ENCODE assay signal across 8 cellular contexts in genomic region chr11:77821349-77821851, GRCh38. TPM values are rescaled to one million over a fixed set of nuclear protein-coding genes. Genes with fewer than 3 reads are reported as not detected.
A peak's percentile ranks its signal among the peaks of the same experiment; 100 is the strongest.
DNase-seq lines count a peak whose midpoint lies in the region; ATAC-seq and TF ChIP-seq lines count a peak whose summit lies in the region.

No MANE protein-coding gene starts in this region.

- no peaks in the 10 kb centered on the region for H3K27me3 ChIP-seq in SU-DHL-6 (ENCODE audit: low read length)
- H3K27me3 ChIP-seq in left lung = no peaks in the 10 kb centered on the region

- H3K9me2 ChIP-seq in SU-DHL-6 (replicated peaks; ENCODE audit: insufficient read depth, low read length) = no peaks in the 10 kb centered on the region

- H3K27ac ChIP-seq in SU-DHL-6 (ENCODE audit: low read depth, low read length) (no peak overlapping the region), left lung (peak overlapping the region; percentile 77 to 96)

- H3K4me3 Mint-ChIP-seq in chondrocyte (ENCODE audit: unreplicated experiment) = peak overlapping the region; percentile 99
- peak overlapping the region; percentile 96 to 100 for H3K4me3 Mint-ChIP-seq in stimulated activated naive B cell treated with anti-CD40 and anti-IgM and Interleukin-4, amounts not matched to agents 10 μg/mL and 1 μg/mL and 100 μg/mL, for 72 hours

- peak overlapping the region; percentile 88 for H3K4me2 ChIP-seq in SU-DHL-6 (ENCODE audit: low read depth, low read length, poor library complexity, severe bottlenecking)

- no peaks in the 10 kb centered on the region for H3K27me3 Mint-ChIP-seq in chondrocyte (ENCODE audit: low read depth)
- H3K27me3 Mint-ChIP-seq in stimulated activated naive B cell treated with anti-CD40 and anti-IgM and Interleukin-4, amounts not matched to agents 10 μg/mL and 1 μg/mL and 100 μg/mL, for 72 hours = no peaks in the 10 kb centered on the region

- H2AFZ ChIP-seq in SU-DHL-6 (ENCODE audit: low read depth, low read length, severe bottlenecking) = peak overlapping the region; percentile 64

- H3K79me2 ChIP-seq in SU-DHL-6 (ENCODE audit: insufficient read depth, low read length) = peaks cover 39% of the 10 kb centered on the region

- H3K4me1 ChIP-seq in left lung = peaks cover 11 to 44% of the 10 kb centered on the region in 2 donors

- intact Hi-C loops in left lung (cut with DNase I) = no loop called here

- H3K9me3 Mint-ChIP-seq in chondrocyte (ENCODE audit: low read depth) = no peaks in the 10 kb centered on the region
- no peaks in the 10 kb centered on the region for H3K9me3 Mint-ChIP-seq in stimulated activated naive B cell treated with anti-CD40 and anti-IgM and Interleukin-4, amounts not matched to agents 10 μg/mL and 1 μg/mL and 100 μg/mL, for 72 hours

- peak overlapping the region; percentile 98 for H3K9ac ChIP-seq in SU-DHL-6 (ENCODE audit: low read length)

- peak; percentile 3 for ATAC-seq in left lung
- ATAC-seq in stimulated activated naive B cell treated with anti-CD40 and anti-IgM and Interleukin-4, amounts not matched to agents 10 μg/mL and 1 μg/mL and 100 μg/mL, for 72 hours (replicated peaks) = no peak

- peaks cover 6% of the 10 kb centered on the region; the same call in 1 of the 2 replicates for H3K36me3 ChIP-seq in SU-DHL-6 (ENCODE audit: low read length)
- no peaks in the 10 kb centered on the region for H3K36me3 ChIP-seq in left lung

- peaks cover 17% of the 10 kb centered on the region for H4K20me1 ChIP-seq in SU-DHL-6 (ENCODE audit: low read depth, low read length)

- H3K4me3 ChIP-seq in SU-DHL-6 (ENCODE audit: insufficient read depth, low read length, poor library complexity, severe bottlenecking) (peak overlapping the region; percentile 95), left lung (peak overlapping the region; percentile 84 to 100)

- H3K36me3 Mint-ChIP-seq in chondrocyte (ENCODE audit: low read depth) = peaks cover 2% of the 10 kb centered on the region
- H3K36me3 Mint-ChIP-seq in stimulated activated naive B cell treated with anti-CD40 and anti-IgM and Interleukin-4, amounts not matched to agents 10 μg/mL and 1 μg/mL and 100 μg/mL, for 72 hours = peaks cover 4 to 5% of the 10 kb centered on the region in 2 donors

- H3F3A ChIP-seq in SU-DHL-6 (ENCODE audit: insufficient read depth) = peaks cover 3% of the 10 kb centered on the region; the same call in 1 of the 2 replicates

- peak; percentile 17 for DNase-seq in activated gamma-delta T cell treated with Interleukin-2 at 50 U/mL for 16 hours
- no peak for DNase-seq in activated gamma-delta T cell (lab: John Stamatoyannopoulos, UW)
- no peak for DNase-seq in chondrocyte (ENCODE audit: low spot score)
- DNase-seq in left lung = peak in 1 of 2 donors; percentile 37
- no peak for DNase-seq in stimulated activated naive B cell treated with anti-CD40 and anti-IgM and Interleukin-4, amounts not matched to agents 10 μg/mL and 1 μg/mL and 100 μg/mL, for 72 hours
- DNase-seq in SKM-1 treated with dmso at 0.1 percent for 144 hours (lab: John Stamatoyannopoulos, UW; ENCODE audit: unreplicated experiment) = no peak
- DNase-seq in T1000 (lab: John Stamatoyannopoulos, UW) = no peak

- H3K9me3 ChIP-seq in SU-DHL-6 (ENCODE audit: insufficient read depth, low read length) (no peaks in the 10 kb centered on the region), left lung (no peaks in the 10 kb centered on the region)

- H3K4me1 Mint-ChIP-seq in chondrocyte (ENCODE audit: low read depth) = peaks cover 50% of the 10 kb centered on the region
- peaks cover 10 to 25% of the 10 kb centered on the region in 2 donors for H3K4me1 Mint-ChIP-seq in stimulated activated naive B cell treated with anti-CD40 and anti-IgM and Interleukin-4, amounts not matched to agents 10 μg/mL and 1 μg/mL and 100 μg/mL, for 72 hours

- peak overlapping the region; percentile 97 for H3K27ac Mint-ChIP-seq in chondrocyte (ENCODE audit: unreplicated experiment)
- peak overlapping the region; percentile 99 for H3K27ac Mint-ChIP-seq in stimulated activated naive B cell treated with anti-CD40 and anti-IgM and Interleukin-4, amounts not matched to agents 10 μg/mL and 1 μg/mL and 100 μg/mL, for 72 hours

- TF ChIP-seq CTCF in SU-DHL-6 (IDR thresholded peaks at IDR 0.05; ENCODE audit: insufficient read depth, low read length, poor library complexity, severe bottlenecking) (no peak), chondrocyte (IDR thresholded peaks at IDR 0.05) (no peak), left lung (IDR thresholded peaks at IDR 0.05) (no peak)

RNA-seq across cellular contexts. Expression of gene AAMDC, which starts 0.5 kb away (rescaled TPM):
- total RNA-seq in chondrocyte = 35.9 to 47.3 TPM (median 45.1 TPM) in 3 replicates
- total RNA-seq in left lung = 10 to 100 TPM; 21.4 to 33.8 TPM

RNA-seq across cellular contexts. Expression of gene RSF1, which starts 0.9 kb away (rescaled TPM):
- total RNA-seq in chondrocyte = 61.3 to 65.0 TPM (median 64.2 TPM) in 3 replicates
- total RNA-seq in left lung = 10 to 100 TPM; 49.3 to 51.3 TPM
